In the genomic region with DNA sequence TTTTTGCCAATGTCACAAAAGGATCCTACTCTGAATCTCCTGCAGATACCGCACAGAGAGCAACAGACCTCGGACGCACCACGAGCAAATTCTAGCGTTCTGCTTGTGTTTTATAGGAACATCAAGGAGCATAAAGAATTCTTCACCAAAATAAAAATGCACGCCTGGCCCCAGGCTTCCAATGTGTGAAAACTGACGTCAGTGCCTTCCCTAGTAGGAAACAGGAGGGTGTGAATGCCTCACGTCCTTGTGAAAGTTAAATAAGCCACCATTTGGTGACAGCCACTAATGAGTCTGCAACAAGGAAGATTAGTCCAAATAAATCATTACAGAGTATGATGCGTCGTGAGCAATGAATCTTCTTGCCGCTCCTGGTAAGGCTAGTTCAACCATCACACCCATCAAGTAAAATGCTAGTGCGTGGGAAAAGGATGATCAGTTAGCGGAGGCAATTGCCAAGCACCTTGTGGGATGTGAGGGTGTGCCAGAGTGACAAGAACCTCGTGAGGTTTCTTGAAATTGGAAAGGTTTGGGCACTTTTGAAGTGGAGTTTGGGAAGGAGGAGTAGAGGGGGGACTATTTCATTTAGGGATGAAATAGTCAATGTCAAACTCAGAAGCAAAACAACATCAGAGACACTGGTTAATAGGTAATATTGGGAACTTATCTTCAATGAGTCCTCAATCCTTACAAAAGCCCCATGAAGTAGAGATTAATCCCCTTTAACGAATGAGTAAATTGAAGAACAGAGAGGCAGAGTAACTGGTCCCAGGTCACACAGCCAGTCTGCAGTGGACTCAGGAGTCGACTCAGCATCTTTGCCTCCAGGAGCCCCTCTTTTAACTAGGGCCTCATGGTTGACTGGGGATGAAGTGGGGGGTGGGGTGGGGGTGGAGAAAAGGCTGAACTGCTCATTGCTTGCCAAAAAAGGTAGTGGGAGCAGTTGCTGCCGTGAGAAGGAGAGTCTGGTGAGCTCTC, we compare ENCODE assay signal across 23 cellular contexts.
DNase-seq lines count a peak whose midpoint lies in the region; ATAC-seq, FAIRE-seq and TF ChIP-seq lines count a peak whose summit lies in the region.
"Had no signal": no experiment of that assay in that cellular context is flagged by ENCODE, and none has a peak within 500 bp of the region (broad histone marks: within the 10 kb centered on the region; RNA-seq: fewer than 3 reads in every experiment).

No MANE protein-coding gene starts in this region.

- TF ChIP-seq POLR2A in HepG2 (IDR thresholded peaks at IDR 0.05; ENCODE audit: insufficient read depth in 1 of 2, low read depth in 2 of 2, low read length in 2 of 2) (no peak), right lobe of liver (IDR thresholded peaks at IDR 0.05) (no peak), K562 (conservative IDR thresholded peaks at IDR 0.05) (no peak), heart left ventricle (IDR thresholded peaks at IDR 0.05) (no peak)

- no peak overlapping the region for H2BK120ac ChIP-seq in mesendoderm (ENCODE audit: low read depth, low read length)

- peak overlapping the region; percentile 25 for H3K56ac ChIP-seq in mesendoderm (ENCODE audit: low read length)

- intact Hi-C loops in HepG2 (cut with micrococcal nuclease; ENCODE audit: unreplicated experiment) (no loop called here), right lobe of liver (cut with DNase I) (no loop called here), K562 (cut with micrococcal nuclease) (no loop called here), heart left ventricle (cut with DNase I) (no loop called here), ascending aorta (cut with DNase I) (no loop called here)

- H4K5ac ChIP-seq in mesendoderm (ENCODE audit: low read length) = no peak overlapping the region

- peak overlapping the region; percentile 71 for H3K4ac ChIP-seq in mesendoderm (ENCODE audit: low read depth, low read length)

- CTCF ChIA-PET in HepG2 (lab: Yijun Ruan, JAX; ENCODE audit: low intra/inter-chr PET ratio, low total read pairs) (no interaction called here), K562 (lab: Yijun Ruan, JAX; ENCODE audit: low intra/inter-chr PET ratio) (no interaction called here)

- TF ChIP-seq CTCF in HepG2 (CRISPR knock-in tag; IDR thresholded peaks at IDR 0.05) = no peak
- no peak for TF ChIP-seq CTCF in right lobe of liver (IDR thresholded peaks at IDR 0.05)
- no peak for TF ChIP-seq CTCF in K562 (IDR thresholded peaks at IDR 0.05 in 2 of 3, conservative IDR thresholded peaks at IDR 0.05 in 1 of 3; ENCODE audit: insufficient read depth in 2 of 3, low read depth in 1 of 3, low read length in 3 of 3)
- no peak for TF ChIP-seq CTCF in heart left ventricle (IDR thresholded peaks at IDR 0.05)
- TF ChIP-seq CTCF in ascending aorta (IDR thresholded peaks at IDR 0.05) = no peak

- ATAC-seq in HepG2 (no peak), right lobe of liver (no peak), K562 (no peak), heart left ventricle (no peak)
- ATAC-seq in stimulated activated naive CD8-positive, alpha-beta T cell treated with anti-CD3 and anti-CD28 coated beads, Interleukin-15, Interleukin-2, amounts not matched to agents 100 U/mL and 50 U/mL, for 24 hours = no peak

- no peak overlapping the region for H3K4me2 ChIP-seq in HepG2 (ENCODE audit: low read depth, low read length)
- H3K4me2 ChIP-seq in K562 (ENCODE audit: insufficient read depth, low read length) = no peak overlapping the region
- H3K4me2 ChIP-seq in mesendoderm (ENCODE audit: low read length) = no peak overlapping the region

- no peak for FAIRE-seq in HepG2 (lab: Jason Lieb, UNC)
- no peak for FAIRE-seq in K562 (lab: Jason Lieb, UNC)
- FAIRE-seq: GM18507, RCC 7860 had no signal

- H4K20me1 ChIP-seq in HepG2 (ENCODE audit: insufficient read depth, low read length) (no peaks in the 10 kb centered on the region), K562 (replicated peaks; ENCODE audit: control insufficient read depth, insufficient read depth, low read length) (no peaks in the 10 kb centered on the region)

- H3K27ac ChIP-seq in HepG2 (ENCODE audit: extremely low read length, insufficient read depth, low read length) (no peak overlapping the region), right lobe of liver (no peak overlapping the region), K562 (ENCODE audit: extremely low read depth, low read depth, low read length) (no peak overlapping the region), mesendoderm (ENCODE audit: low read depth, low read length) (no peak overlapping the region), heart left ventricle (no peak overlapping the region), ascending aorta (no peak overlapping the region)

- POLR2A ChIA-PET in HepG2 (lab: Yijun Ruan, JAX) = no interaction called here
- POLR2A ChIA-PET in K562 (lab: Yijun Ruan, JAX) = no interaction called here

- no peak for DNase-seq in HepG2 (ENCODE audit: low spot score)
- no peak for DNase-seq in right lobe of liver
- DNase-seq in K562 (ENCODE audit: extremely low read depth in 1 of 4, low spot score in 3 of 4) = no peak
- DNase-seq in mesendoderm = peak; percentile 91
- DNase-seq in heart left ventricle = no peak
- DNase-seq in ascending aorta (ENCODE audit: low spot score in 2 of 2) = no peak
- no peak for DNase-seq in stimulated activated naive CD8-positive, alpha-beta T cell treated with anti-CD3 and anti-CD28 coated beads, Interleukin-15, Interleukin-2, amounts not matched to agents 100 U/mL and 50 U/mL, for 24 hours
- DNase-seq: 8988T; ACHN; BE2C; Calu3; CD8-positive, alpha-beta memory T cell; DMS153; DND-41; GOT3; HCEC 1CT; NCI-H1048; NCI-H1417 treated with DMSO at 0.1 percent for 48 hours; NCI-H1694 treated with DMSO at 0.1 percent for 48 hours; NCI-H2227 treated with DMSO at 0.1 percent for 48 hours; NCI-H510A had no signal

- no peak overlapping the region for H2AFZ ChIP-seq in HepG2 (ENCODE audit: low read length)
- no peak overlapping the region for H2AFZ ChIP-seq in K562 (ENCODE audit: low read depth, low read length)

- H3K9me3 ChIP-seq in HepG2 (ENCODE audit: low read length) (peaks cover 10% of the 10 kb centered on the region), right lobe of liver (no peaks in the 10 kb centered on the region), K562 (replicated peaks; ENCODE audit: control insufficient read depth, insufficient read depth, low read depth, low read length) (no peaks in the 10 kb centered on the region), heart left ventricle (peaks cover 0 to 9% (median 0%) of the 10 kb centered on the region in 12 donors), ascending aorta (no peaks in the 10 kb centered on the region)
- H3K9me3 ChIP-seq: BE2C had no signal

- H3K23ac ChIP-seq in mesendoderm (ENCODE audit: low read length) = no peak overlapping the region

- H3K36me3 ChIP-seq in HepG2 (replicated peaks in 1 of 2; ENCODE audit: control insufficient read depth in 1 of 2, insufficient read depth in 2 of 2, low read length in 2 of 2) = no peaks in the 10 kb centered on the region
- no peaks in the 10 kb centered on the region for H3K36me3 ChIP-seq in right lobe of liver
- H3K36me3 ChIP-seq in K562 (ENCODE audit: control insufficient read depth, insufficient read depth, low read length) = no peaks in the 10 kb centered on the region
- H3K36me3 ChIP-seq in mesendoderm (ENCODE audit: control insufficient read depth, insufficient read depth, low read length) = no peaks in the 10 kb centered on the region
- peaks cover 0 to 5% (median 0%) of the 10 kb centered on the region in 9 donors for H3K36me3 ChIP-seq in heart left ventricle
- H3K36me3 ChIP-seq in ascending aorta = peaks cover 0 to 2% of the 10 kb centered on the region in 2 donors

- H3K79me1 ChIP-seq in mesendoderm (ENCODE audit: low read length) = no peaks in the 10 kb centered on the region

- H2BK5ac ChIP-seq in mesendoderm (ENCODE audit: low read length) = peak overlapping the region; percentile 21

- no peak overlapping the region for H3K9ac ChIP-seq in HepG2 (ENCODE audit: insufficient read depth, low read depth, low read length)
- no peak overlapping the region for H3K9ac ChIP-seq in K562 (ENCODE audit: insufficient read depth in 1 of 2, low read depth in 2 of 2, low read length in 2 of 2)
- no peak overlapping the region for H3K9ac ChIP-seq in mesendoderm (ENCODE audit: low read length)

- H3K27me3 ChIP-seq in HepG2 (ENCODE audit: control insufficient read depth in 1 of 2, insufficient read depth in 2 of 2, low read length in 2 of 2) (no peaks in the 10 kb centered on the region), right lobe of liver (no peaks in the 10 kb centered on the region), K562 (ENCODE audit: control insufficient read depth in 2 of 2, insufficient read depth in 2 of 2, low read length in 2 of 2) (no peaks in the 10 kb centered on the region), mesendoderm (ENCODE audit: insufficient read depth, low read length, poor library complexity) (no peaks in the 10 kb centered on the region), heart left ventricle (no peaks in the 10 kb centered on the region), ascending aorta (no peaks in the 10 kb centered on the region)
- H3K27me3 ChIP-seq: BE2C had no signal

- no peak overlapping the region for H3K18ac ChIP-seq in mesendoderm (ENCODE audit: low read length)

- no peak overlapping the region for H2BK15ac ChIP-seq in mesendoderm (replicated peaks; ENCODE audit: low read depth)

- WGBS in HepG2 (ENCODE audit: low lambda C conversion rate) = 81% methylated on average over 17 of the region's 17 CpGs
- 68% methylated on average over 10 of the region's 17 CpGs for WGBS in right lobe of liver (ENCODE audit: insufficient coverage, low coverage, low lambda C conversion rate, missing lambda C conversion rate)
- WGBS in K562 (ENCODE audit: insufficient coverage, low coverage, missing lambda C conversion rate) = 47% methylated on average over 17 of the region's 17 CpGs
- no CpG with 5 or more reads among the region's 17 CpGs for WGBS in mesendoderm (ENCODE audit: extremely low coverage, insufficient coverage, low lambda C conversion rate)
- 70 to 77% (median 72%) methylated on average over 17 of the region's 17 CpGs for WGBS in heart left ventricle, 4 donors

- TF ChIP-seq EP300 in HepG2 (IDR thresholded peaks at IDR 0.05; ENCODE audit: low read depth in 2 of 2, low read length in 2 of 2) (no peak), HepG2 (CRISPR knock-in tag; IDR thresholded peaks at IDR 0.05; ENCODE audit: borderline replicate concordance) (no peak), K562 (IDR thresholded peaks at IDR 0.05; ENCODE audit: low read length) (no peak)

- no peaks in the 10 kb centered on the region for H3K9me1 ChIP-seq in K562 (ENCODE audit: control insufficient read depth, insufficient read depth, low read length)

- H3K4me3 ChIP-seq in HepG2 (replicated peaks in 1 of 3; ENCODE audit: insufficient read depth in 1 of 3, low read depth in 2 of 3, low read length in 3 of 3) (no peak overlapping the region), right lobe of liver (no peak overlapping the region), K562 (no peak overlapping the region), mesendoderm (ENCODE audit: low read length) (no peak overlapping the region), heart left ventricle (no peak overlapping the region), ascending aorta (no peak overlapping the region)

- TF ChIP-seq RAD21 in HepG2 (CRISPR knock-in tag; IDR thresholded peaks at IDR 0.05) (no peak), K562 (CRISPR knock-in tag; conservative IDR thresholded peaks at IDR 0.05 in 1 of 2, IDR thresholded peaks at IDR 0.05 in 1 of 2) (no peak)

- H4K8ac ChIP-seq in mesendoderm (ENCODE audit: low read depth, low read length) = no peak overlapping the region

- in situ Hi-C loops in HepG2 (cut with HindIII; ENCODE audit: extremely low pct_ligation_motif_present, low pct_unique_long_range_greater_than_20kb) = loop anchor here (10.0 kb wide), 1 partner anchor 61 kb away; no protein-coding TSS in a partner anchor
- in situ Hi-C loops in K562 (cut with MboI) = no loop called here

- no peaks in the 10 kb centered on the region for H3K79me2 ChIP-seq in HepG2 (ENCODE audit: insufficient read depth, low read length)
- H3K79me2 ChIP-seq in K562 (ENCODE audit: control insufficient read depth, insufficient read depth, low read length) = no peaks in the 10 kb centered on the region
- H3K79me2 ChIP-seq in mesendoderm (ENCODE audit: control insufficient read depth, insufficient read depth, low read length) = no peaks in the 10 kb centered on the region

- BruUV-seq in HepG2 (replicated peaks; lab: Mats Ljungman, UMichigan) = no TSS peak
- BruUV-seq in K562 (replicated peaks; lab: Mats Ljungman, UMichigan) = no TSS peak

- H3K4me1 ChIP-seq in HepG2 (ENCODE audit: insufficient read depth, low read length) = no peaks in the 10 kb centered on the region
- H3K4me1 ChIP-seq in right lobe of liver = no peaks in the 10 kb centered on the region
- no peaks in the 10 kb centered on the region; a peak in 1 of 5 replicates for H3K4me1 ChIP-seq in K562 (replicated peaks in 1 of 2; ENCODE audit: control insufficient read depth in 2 of 2, insufficient read depth in 2 of 2, low read length in 2 of 2)
- peaks cover 2% of the 10 kb centered on the region for H3K4me1 ChIP-seq in mesendoderm (ENCODE audit: control insufficient read depth, low read depth, low read length)
- H3K4me1 ChIP-seq in heart left ventricle = no peaks in the 10 kb centered on the region
- no peaks in the 10 kb centered on the region for H3K4me1 ChIP-seq in ascending aorta
- H3K4me1 ChIP-seq: BE2C had no signal

- no peak overlapping the region for H2AK5ac ChIP-seq in mesendoderm (ENCODE audit: low read length)
